Comparison of ENCODE assay signal across 8 cellular contexts in the genomic region with DNA sequence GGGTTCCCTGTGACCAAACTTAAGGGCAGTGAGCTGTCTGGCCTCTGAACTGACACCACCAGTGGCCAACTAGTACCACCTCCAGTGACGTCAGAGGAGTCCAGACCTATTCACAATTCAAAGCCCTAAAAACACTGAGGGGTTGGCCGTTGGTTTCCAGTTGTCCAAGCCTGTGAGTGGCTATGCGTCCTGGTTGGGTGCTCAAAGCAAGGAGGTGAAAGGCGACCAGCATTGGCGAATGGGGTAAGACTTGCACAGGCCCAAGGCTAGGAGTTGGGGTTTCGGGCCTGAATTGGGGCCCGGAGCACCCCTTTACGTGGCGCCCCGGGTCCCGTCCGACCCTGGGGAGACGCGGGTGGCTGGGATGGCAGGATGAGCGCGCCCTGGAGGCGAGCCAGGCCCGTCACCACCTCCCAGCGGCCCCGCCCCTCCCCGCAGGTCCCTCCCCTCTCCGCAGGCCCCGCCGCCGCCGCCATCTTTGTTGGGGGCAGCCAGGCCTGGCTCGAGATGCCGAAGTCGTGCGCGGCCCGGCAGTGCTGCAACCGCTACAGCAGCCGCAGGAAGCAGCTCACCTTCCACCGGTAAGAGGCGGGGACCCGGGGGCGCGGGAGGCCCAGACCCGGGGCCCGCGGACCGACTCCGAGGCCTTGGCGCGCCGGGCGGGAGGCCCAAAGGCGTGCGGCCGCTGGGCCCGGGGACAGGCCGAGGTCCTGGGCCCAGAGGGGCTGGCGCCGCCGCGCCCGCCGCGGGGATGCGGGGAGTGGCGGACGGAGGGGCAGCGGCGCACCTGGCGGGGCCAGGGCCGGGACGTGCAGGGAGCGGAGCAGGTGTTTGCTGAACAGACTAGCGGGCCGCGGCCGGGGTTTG. TPM values are rescaled to one million over a fixed set of nuclear protein-coding genes. Genes with fewer than 3 reads are reported as not detected.
A peak's percentile ranks its signal among the peaks of the same experiment; 100 is the strongest.
DNase-seq lines count a peak whose midpoint lies in the region; ATAC-seq and TF ChIP-seq lines count a peak whose summit lies in the region.

A gene with protein sequence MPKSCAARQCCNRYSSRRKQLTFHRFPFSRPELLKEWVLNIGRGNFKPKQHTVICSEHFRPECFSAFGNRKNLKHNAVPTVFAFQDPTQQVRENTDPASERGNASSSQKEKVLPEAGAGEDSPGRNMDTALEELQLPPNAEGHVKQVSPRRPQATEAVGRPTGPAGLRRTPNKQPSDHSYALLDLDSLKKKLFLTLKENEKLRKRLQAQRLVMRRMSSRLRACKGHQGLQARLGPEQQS (plus strand): TSS at position 157 of the 867 bp plus-strand sequence. CDS start 351 bp downstream, at position 508.

- H3K36me3 ChIP-seq in liver (ENCODE audit: control insufficient read depth in 4 of 4, insufficient read depth in 3 of 4, low read depth in 1 of 4, low read length in 3 of 4): peaks cover 1 to 15% (median 7%) of the 10 kb centered on the region in 4 donors

- H3K4me1 ChIP-seq in liver (ENCODE audit: control insufficient read depth in 4 of 4, insufficient read depth in 4 of 4, low read length in 3 of 4): peaks cover 6 to 56% (median 41%) of the 10 kb centered on the region in 4 donors

- ATAC-seq in GM18907 (IDR thresholded peaks at IDR 0.05; ENCODE audit: unreplicated experiment) (peak; percentile 74), HG03139 (IDR thresholded peaks at IDR 0.05; ENCODE audit: unreplicated experiment) (peak; percentile 70)

- DNase-seq in AG20443 (ENCODE audit: low spot score): peak; percentile 95
- peak; percentile 68 to 94 for DNase-seq in NCI-H526 (lab: John Stamatoyannopoulos, UW)
- DNase-seq in activated CD4-positive, alpha-beta T cell treated with anti-CD3 and anti-CD28 coated beads, Interleukin-2, amount 50 U/mL, for 24 hours (ENCODE audit: low read depth in 1 of 2, low spot score in 1 of 2): peak; percentile 80 to 85
- peak; percentile 91 for DNase-seq in dermis blood vessel endothelial cell
- DNase-seq in stimulated activated CD4-positive, alpha-beta T cell treated with anti-CD3 and anti-CD28 coated beads, Interleukin-4, amount 100 ng/mL, for 24 hours: peak; percentile 88

- H3K9me3 ChIP-seq in liver (ENCODE audit: control insufficient read depth in 4 of 4, low read length in 3 of 4): no peaks in the 10 kb centered on the region

- H3K9ac ChIP-seq in liver (ENCODE audit: low read depth in 1 of 2, low read length in 2 of 2): peak within 1 kb of the TSS; percentile 23 to 56

- H3K27ac ChIP-seq in liver (ENCODE audit: low read depth in 1 of 2, low read length in 2 of 2): peak within 1 kb of the TSS; percentile 64 to 75

- no peak for TF ChIP-seq CTCF in liver (IDR thresholded peaks at IDR 0.05; ENCODE audit: low read depth, low read length, missing input control)

- 2% methylated on average over 73 of the region's 73 CpGs for WGBS in liver

- peak in 1 of 2 donors; percentile 18 for TF ChIP-seq RAD21 in liver (IDR thresholded peaks at IDR 0.05)

- H3K27me3 ChIP-seq in liver (ENCODE audit: control insufficient read depth in 4 of 4, insufficient read depth in 4 of 4, low read length in 3 of 4): no peaks in the 10 kb centered on the region

- peak within 1 kb of the TSS; percentile 51 to 86 (median 67) for H3K4me3 ChIP-seq in liver (ENCODE audit: low read depth in 1 of 3, low read length in 3 of 3)

TF ChIP-seq in liver, 16 proteins besides CTCF, POLR2A, EP300 and RAD21:
- TF ChIP-seq YY1 (IDR thresholded peaks at IDR 0.05) (peak; percentile 98), FOXA2 (IDR thresholded peaks at IDR 0.05) (no peak), SP1 (IDR thresholded peaks at IDR 0.05) (peak; percentile 55), RXRA (IDR thresholded peaks at IDR 0.05) (no peak)

RNA-seq across cellular contexts. Expression of the gene that starts here (rescaled TPM):
- total RNA-seq in dermis blood vessel endothelial cell (19.9 and 23.5 TPM in 2 replicates), liver (1 to 10 TPM; 7.2 to 8.7 TPM)
- polyA plus RNA-seq in liver: 10 to 100 TPM in 1 of 2 donors, 1 to 10 TPM in 1; 8.4 to 10.2 TPM

Comparison
In these comparisons a context has a peak if more than half of its experiments do, and no peak if none do; other contexts are left out.
1. Peak in every context shown above with its lines: DNase-seq, ATAC-seq, H3K4me3 ChIP-seq and H3K27ac ChIP-seq.